1 cellular context compared by ENCODE assay signal in the genomic region with DNA sequence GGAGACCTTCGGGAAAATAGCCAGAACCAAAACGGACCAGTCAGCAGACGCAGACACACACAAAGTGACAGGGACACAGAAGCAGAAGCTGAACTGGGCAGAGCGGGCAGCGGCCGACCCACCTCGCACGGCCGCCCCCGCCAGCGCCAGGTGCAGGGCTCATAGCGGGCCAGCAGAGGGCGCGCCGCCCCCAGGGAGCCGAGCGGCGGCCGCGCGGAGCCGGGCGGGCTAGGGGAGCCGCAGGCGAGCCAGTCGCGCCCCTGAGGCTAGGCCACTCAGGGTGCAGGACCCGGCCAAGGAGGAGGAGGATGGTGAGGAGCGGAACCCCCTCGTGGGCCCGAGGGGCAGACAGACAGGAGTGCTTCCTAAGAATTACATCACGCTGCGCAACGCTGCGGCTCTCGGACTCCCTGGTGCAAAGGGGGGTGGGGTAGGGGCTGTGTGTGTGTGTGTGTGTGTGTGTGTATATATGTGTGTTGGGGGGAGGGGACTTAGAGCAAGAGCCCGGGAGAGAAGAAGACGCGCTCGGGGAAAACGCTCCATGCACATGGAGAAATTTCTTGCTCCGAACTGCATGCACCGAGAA.
TF ChIP-seq lines count a peak whose summit lies in the region.

No MANE protein-coding gene starts in this region.

TF ChIP-seq in HEK293, 187 proteins besides CTCF, POLR2A, EP300 and RAD21 (continued from another document and continues in another):
- TF ChIP-seq, protein P1, sequence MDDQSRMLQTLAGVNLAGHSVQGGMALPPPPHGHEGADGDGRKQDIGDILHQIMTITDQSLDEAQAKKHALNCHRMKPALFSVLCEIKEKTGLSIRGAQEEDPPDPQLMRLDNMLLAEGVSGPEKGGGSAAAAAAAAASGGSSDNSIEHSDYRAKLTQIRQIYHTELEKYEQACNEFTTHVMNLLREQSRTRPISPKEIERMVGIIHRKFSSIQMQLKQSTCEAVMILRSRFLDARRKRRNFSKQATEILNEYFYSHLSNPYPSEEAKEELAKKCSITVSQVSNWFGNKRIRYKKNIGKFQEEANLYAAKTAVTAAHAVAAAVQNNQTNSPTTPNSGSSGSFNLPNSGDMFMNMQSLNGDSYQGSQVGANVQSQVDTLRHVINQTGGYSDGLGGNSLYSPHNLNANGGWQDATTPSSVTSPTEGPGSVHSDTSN (CRISPR knock-in tag; IDR thresholded peaks at IDR 0.05), result peak; percentile 88
- 0 out of 2 replicates have a peak, but pooled peaks have one; percentile 37 for TF ChIP-seq GLI4 (tag by site-specific recombination; IDR thresholded peaks at IDR 0.05)
- no peak for TF ChIP-seq ZNF560 (tag by site-specific recombination; IDR thresholded peaks at IDR 0.05; ENCODE audit: borderline replicate concordance)
- TF ChIP-seq ZNF155 (tag by site-specific recombination; IDR thresholded peaks at IDR 0.05), result no peak
- TF ChIP-seq ZNF221 (tag by site-specific recombination; IDR thresholded peaks at IDR 0.05; ENCODE audit: borderline replicate concordance), result no peak
- peak; percentile 67; the same call in 1 of the 2 replicates for TF ChIP-seq KLF10 (tag by site-specific recombination; IDR thresholded peaks at IDR 0.05)
- TF ChIP-seq MYNN (tag by site-specific recombination; IDR thresholded peaks at IDR 0.05; ENCODE audit: borderline replicate concordance), result peak; percentile 44; the same call in 1 of the 2 replicates
- 0 out of 2 replicates have a peak, but pooled peaks have one; percentile 34 for TF ChIP-seq ZNF169 (tag by site-specific recombination; IDR thresholded peaks at IDR 0.05)
- TF ChIP-seq ZNF629 (tag by site-specific recombination; IDR thresholded peaks at IDR 0.05), result peak; percentile 74
- TF ChIP-seq, protein P2, sequence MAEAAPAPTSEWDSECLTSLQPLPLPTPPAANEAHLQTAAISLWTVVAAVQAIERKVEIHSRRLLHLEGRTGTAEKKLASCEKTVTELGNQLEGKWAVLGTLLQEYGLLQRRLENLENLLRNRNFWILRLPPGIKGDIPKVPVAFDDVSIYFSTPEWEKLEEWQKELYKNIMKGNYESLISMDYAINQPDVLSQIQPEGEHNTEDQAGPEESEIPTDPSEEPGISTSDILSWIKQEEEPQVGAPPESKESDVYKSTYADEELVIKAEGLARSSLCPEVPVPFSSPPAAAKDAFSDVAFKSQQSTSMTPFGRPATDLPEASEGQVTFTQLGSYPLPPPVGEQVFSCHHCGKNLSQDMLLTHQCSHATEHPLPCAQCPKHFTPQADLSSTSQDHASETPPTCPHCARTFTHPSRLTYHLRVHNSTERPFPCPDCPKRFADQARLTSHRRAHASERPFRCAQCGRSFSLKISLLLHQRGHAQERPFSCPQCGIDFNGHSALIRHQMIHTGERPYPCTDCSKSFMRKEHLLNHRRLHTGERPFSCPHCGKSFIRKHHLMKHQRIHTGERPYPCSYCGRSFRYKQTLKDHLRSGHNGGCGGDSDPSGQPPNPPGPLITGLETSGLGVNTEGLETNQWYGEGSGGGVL (tag by site-specific recombination; IDR thresholded peaks at IDR 0.05), result peak; percentile 91
- peak; percentile 88 for TF ChIP-seq ZNF2 (tag by site-specific recombination; IDR thresholded peaks at IDR 0.05)
- peak; percentile 93 for TF ChIP-seq KLF7 (tag by site-specific recombination; IDR thresholded peaks at IDR 0.05; ENCODE audit: borderline replicate concordance)
- peak; percentile 43; the same call in 1 of the 2 replicates for TF ChIP-seq ZFHX2 (tag by site-specific recombination; conservative IDR thresholded peaks at IDR 0.05)
- peak; percentile 94 for TF ChIP-seq BCL11A (tag by site-specific recombination; IDR thresholded peaks at IDR 0.05; ENCODE audit: low read depth)
- peak; percentile 88 for TF ChIP-seq ZBTB17 (tag by site-specific recombination; IDR thresholded peaks at IDR 0.05)
- peak; percentile 97 for TF ChIP-seq KLF9 (tag by site-specific recombination; IDR thresholded peaks at IDR 0.05; ENCODE audit: low read depth)
- TF ChIP-seq ZBTB48 (tag by site-specific recombination; IDR thresholded peaks at IDR 0.05), result peak; percentile 94
- TF ChIP-seq, protein P3, sequence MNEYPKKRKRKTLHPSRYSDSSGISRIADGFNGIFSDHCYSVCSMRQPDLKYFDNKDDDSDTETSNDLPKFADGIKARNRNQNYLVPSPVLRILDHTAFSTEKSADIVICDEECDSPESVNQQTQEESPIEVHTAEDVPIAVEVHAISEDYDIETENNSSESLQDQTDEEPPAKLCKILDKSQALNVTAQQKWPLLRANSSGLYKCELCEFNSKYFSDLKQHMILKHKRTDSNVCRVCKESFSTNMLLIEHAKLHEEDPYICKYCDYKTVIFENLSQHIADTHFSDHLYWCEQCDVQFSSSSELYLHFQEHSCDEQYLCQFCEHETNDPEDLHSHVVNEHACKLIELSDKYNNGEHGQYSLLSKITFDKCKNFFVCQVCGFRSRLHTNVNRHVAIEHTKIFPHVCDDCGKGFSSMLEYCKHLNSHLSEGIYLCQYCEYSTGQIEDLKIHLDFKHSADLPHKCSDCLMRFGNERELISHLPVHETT (tag by site-specific recombination; IDR thresholded peaks at IDR 0.05), result peak; percentile 64
- TF ChIP-seq ZNF561 (tag by site-specific recombination; IDR thresholded peaks at IDR 0.05; ENCODE audit: borderline replicate concordance), result peak; percentile 74; the same call in 1 of the 2 replicates
- TF ChIP-seq ZNF157 (tag by site-specific recombination; IDR thresholded peaks at IDR 0.05), result no peak
- TF ChIP-seq, protein P4, sequence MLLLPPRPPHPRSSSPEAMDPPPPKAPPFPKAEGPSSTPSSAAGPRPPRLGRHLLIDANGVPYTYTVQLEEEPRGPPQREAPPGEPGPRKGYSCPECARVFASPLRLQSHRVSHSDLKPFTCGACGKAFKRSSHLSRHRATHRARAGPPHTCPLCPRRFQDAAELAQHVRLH (tag by site-specific recombination; IDR thresholded peaks at IDR 0.05), result peak; percentile 81; the same call in 1 of the 2 replicates
- peak; percentile 78; the same call in 1 of the 2 replicates for TF ChIP-seq ZNF391 (tag by site-specific recombination; IDR thresholded peaks at IDR 0.05; ENCODE audit: borderline replicate concordance, low read depth)
- peak; percentile 77; the same call in 1 of the 2 replicates for TF ChIP-seq ZNF324 (tag by site-specific recombination; IDR thresholded peaks at IDR 0.05)
- TF ChIP-seq OVOL3 (tag by site-specific recombination; IDR thresholded peaks at IDR 0.05), result peak; percentile 61
- no peak for TF ChIP-seq ZNF48 (tag by site-specific recombination; IDR thresholded peaks at IDR 0.05)
- TF ChIP-seq ZNF114 (tag by site-specific recombination; IDR thresholded peaks at IDR 0.05), result no peak
- TF ChIP-seq MZF1 (tag by site-specific recombination; IDR thresholded peaks at IDR 0.05; ENCODE audit: borderline replicate concordance), result peak; percentile 63; the same call in 1 of the 2 replicates
- peak; percentile 92 for TF ChIP-seq ZNF501 (tag by site-specific recombination; IDR thresholded peaks at IDR 0.05)
- TF ChIP-seq, protein P5, sequence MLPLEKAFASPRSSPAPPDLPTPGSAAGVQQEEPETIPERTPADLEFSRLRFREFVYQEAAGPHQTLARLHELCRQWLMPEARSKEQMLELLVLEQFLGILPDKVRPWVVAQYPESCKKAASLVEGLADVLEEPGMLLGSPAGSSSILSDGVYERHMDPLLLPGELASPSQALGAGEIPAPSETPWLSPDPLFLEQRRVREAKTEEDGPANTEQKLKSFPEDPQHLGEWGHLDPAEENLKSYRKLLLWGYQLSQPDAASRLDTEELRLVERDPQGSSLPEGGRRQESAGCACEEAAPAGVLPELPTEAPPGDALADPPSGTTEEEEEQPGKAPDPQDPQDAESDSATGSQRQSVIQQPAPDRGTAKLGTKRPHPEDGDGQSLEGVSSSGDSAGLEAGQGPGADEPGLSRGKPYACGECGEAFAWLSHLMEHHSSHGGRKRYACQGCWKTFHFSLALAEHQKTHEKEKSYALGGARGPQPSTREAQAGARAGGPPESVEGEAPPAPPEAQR (tag by site-specific recombination; IDR thresholded peaks at IDR 0.05), result peak; percentile 93
- no peak for TF ChIP-seq TRIM28 (IDR thresholded peaks at IDR 0.05; ENCODE audit: borderline replicate concordance, low read length)
- TF ChIP-seq, protein P6, sequence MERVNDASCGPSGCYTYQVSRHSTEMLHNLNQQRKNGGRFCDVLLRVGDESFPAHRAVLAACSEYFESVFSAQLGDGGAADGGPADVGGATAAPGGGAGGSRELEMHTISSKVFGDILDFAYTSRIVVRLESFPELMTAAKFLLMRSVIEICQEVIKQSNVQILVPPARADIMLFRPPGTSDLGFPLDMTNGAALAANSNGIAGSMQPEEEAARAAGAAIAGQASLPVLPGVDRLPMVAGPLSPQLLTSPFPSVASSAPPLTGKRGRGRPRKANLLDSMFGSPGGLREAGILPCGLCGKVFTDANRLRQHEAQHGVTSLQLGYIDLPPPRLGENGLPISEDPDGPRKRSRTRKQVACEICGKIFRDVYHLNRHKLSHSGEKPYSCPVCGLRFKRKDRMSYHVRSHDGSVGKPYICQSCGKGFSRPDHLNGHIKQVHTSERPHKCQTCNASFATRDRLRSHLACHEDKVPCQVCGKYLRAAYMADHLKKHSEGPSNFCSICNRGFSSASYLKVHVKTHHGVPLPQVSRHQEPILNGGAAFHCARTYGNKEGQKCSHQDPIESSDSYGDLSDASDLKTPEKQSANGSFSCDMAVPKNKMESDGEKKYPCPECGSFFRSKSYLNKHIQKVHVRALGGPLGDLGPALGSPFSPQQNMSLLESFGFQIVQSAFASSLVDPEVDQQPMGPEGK (tag by site-specific recombination; IDR thresholded peaks at IDR 0.05), result peak; percentile 99
- TF ChIP-seq ZNF10 (tag by site-specific recombination; IDR thresholded peaks at IDR 0.05), result peak; percentile 12; the same call in 1 of the 2 replicates
- peak; percentile 89; the same call in 1 of the 2 replicates for TF ChIP-seq ZFP37 (tag by site-specific recombination; IDR thresholded peaks at IDR 0.05)
- TF ChIP-seq, protein P7, sequence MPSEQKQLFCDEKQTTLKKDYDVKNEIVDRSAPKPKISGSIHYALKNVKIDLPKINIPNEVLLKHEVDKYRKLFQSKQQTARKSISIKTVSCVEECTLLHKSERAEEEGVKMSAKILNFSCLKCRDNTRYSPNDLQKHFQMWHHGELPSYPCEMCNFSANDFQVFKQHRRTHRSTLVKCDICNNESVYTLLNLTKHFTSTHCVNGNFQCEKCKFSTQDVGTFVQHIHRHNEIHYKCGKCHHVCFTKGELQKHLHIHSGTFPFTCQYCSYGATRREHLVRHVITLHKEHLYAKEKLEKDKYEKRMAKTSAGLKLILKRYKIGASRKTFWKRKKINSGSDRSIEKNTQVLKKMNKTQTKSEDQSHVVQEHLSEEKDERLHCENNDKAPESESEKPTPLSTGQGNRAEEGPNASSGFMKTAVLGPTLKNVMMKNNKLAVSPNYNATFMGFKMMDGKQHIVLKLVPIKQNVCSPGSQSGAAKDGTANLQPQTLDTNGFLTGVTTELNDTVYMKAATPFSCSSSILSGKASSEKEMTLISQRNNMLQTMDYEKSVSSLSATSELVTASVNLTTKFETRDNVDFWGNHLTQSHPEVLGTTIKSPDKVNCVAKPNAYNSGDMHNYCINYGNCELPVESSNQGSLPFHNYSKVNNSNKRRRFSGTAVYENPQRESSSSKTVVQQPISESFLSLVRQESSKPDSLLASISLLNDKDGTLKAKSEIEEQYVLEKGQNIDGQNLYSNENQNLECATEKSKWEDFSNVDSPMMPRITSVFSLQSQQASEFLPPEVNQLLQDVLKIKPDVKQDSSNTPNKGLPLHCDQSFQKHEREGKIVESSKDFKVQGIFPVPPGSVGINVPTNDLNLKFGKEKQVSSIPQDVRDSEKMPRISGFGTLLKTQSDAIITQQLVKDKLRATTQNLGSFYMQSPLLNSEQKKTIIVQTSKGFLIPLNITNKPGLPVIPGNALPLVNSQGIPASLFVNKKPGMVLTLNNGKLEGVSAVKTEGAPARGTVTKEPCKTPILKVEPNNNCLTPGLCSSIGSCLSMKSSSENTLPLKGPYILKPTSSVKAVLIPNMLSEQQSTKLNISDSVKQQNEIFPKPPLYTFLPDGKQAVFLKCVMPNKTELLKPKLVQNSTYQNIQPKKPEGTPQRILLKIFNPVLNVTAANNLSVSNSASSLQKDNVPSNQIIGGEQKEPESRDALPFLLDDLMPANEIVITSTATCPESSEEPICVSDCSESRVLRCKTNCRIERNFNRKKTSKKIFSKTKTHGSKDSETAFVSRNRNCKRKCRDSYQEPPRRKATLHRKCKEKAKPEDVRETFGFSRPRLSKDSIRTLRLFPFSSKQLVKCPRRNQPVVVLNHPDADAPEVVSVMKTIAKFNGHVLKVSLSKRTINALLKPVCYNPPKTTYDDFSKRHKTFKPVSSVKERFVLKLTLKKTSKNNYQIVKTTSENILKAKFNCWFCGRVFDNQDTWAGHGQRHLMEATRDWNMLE (tag by site-specific recombination; conservative IDR thresholded peaks at IDR 0.05; ENCODE audit: low read depth), result no peak
- peak; percentile 81 for TF ChIP-seq ZFP69B (tag by site-specific recombination; IDR thresholded peaks at IDR 0.05)
- TF ChIP-seq KLF8 (tag by site-specific recombination; IDR thresholded peaks at IDR 0.05), result peak; percentile 97
- peak; percentile 98 for TF ChIP-seq KLF16 (tag by site-specific recombination; IDR thresholded peaks at IDR 0.05)
- TF ChIP-seq ZEB2 (tag by site-specific recombination; IDR thresholded peaks at IDR 0.05), result peak; percentile 88
- peak; percentile 25; the same call in 1 of the 2 replicates for TF ChIP-seq REPIN1 (tag by site-specific recombination; IDR thresholded peaks at IDR 0.05; ENCODE audit: low read depth)
- peak; percentile 92 for TF ChIP-seq ZIC2 (tag by site-specific recombination; IDR thresholded peaks at IDR 0.05)
- peak; percentile 70 for TF ChIP-seq PRDM1 (tag by site-specific recombination; IDR thresholded peaks at IDR 0.05)
- peak; percentile 88 for TF ChIP-seq SP7 (tag by site-specific recombination; IDR thresholded peaks at IDR 0.05)
- TF ChIP-seq ZNF239 (tag by site-specific recombination; IDR thresholded peaks at IDR 0.05), result 0 out of 2 replicates have a peak, but pooled peaks have one; percentile 46
- TF ChIP-seq ZNF423 (tag by site-specific recombination; IDR thresholded peaks at IDR 0.05), result peak; percentile 71
- peak; percentile 62; the same call in 1 of the 2 replicates for TF ChIP-seq ZNF24 (tag by site-specific recombination; IDR thresholded peaks at IDR 0.05)
- peak; percentile 78 for TF ChIP-seq GLIS1 (tag by site-specific recombination; IDR thresholded peaks at IDR 0.05)
- peak; percentile 50; the same call in 1 of the 2 replicates for TF ChIP-seq ZNF394 (tag by site-specific recombination; IDR thresholded peaks at IDR 0.05; ENCODE audit: borderline replicate concordance)
